In genomic region chr3:14429689-14430452, GRCh38 we compare ENCODE assay signal across 10 cellular contexts. TPM values are rescaled to one million over a fixed set of nuclear protein-coding genes. Genes with fewer than 3 reads are reported as not detected.
DNase-seq lines count a peak whose midpoint lies in the region; ATAC-seq, FAIRE-seq and TF ChIP-seq lines count a peak whose summit lies in the region.
"Had no signal": no experiment of that assay in that cellular context is flagged by ENCODE, and none has a peak within 500 bp of the region (broad histone marks: within the 10 kb centered on the region; RNA-seq: fewer than 3 reads in every experiment).

No MANE protein-coding gene starts in this region.

- H3K4ac ChIP-seq in mesenchymal stem cell (ENCODE audit: low read depth in 1 of 2, low read length in 2 of 2) = peak overlapping the region in 1 of 2 experiments; percentile 79

- intact Hi-C loops in HepG2 (cut with micrococcal nuclease; ENCODE audit: unreplicated experiment) (loop anchor here (2.0 kb wide), 1 partner anchor 27 kb away; the partner anchor contains the start of gene SLC6A6), right lobe of liver (cut with DNase I) (no loop called here)
- intact Hi-C loops in activated CD8-positive, alpha-beta T cell treated with anti-CD3 and anti-CD28 coated beads for 36 hours (cut with micrococcal nuclease) = no loop called here

- no peaks in the 10 kb centered on the region for H3K9me3 Mint-ChIP-seq in activated CD8-positive, alpha-beta T cell treated with anti-CD3 and anti-CD28 coated beads for 36 hours

- H3K36me3 ChIP-seq in HepG2 (replicated peaks in 1 of 2; ENCODE audit: control insufficient read depth in 1 of 2, insufficient read depth in 2 of 2, low read length in 2 of 2) = peaks cover 1 to 7% of the 10 kb centered on the region in 2 experiments; a peak in 2 of 5 replicates
- H3K36me3 ChIP-seq in right lobe of liver = no peaks in the 10 kb centered on the region
- peaks cover 3 to 74% of the 10 kb centered on the region in 2 experiments for H3K36me3 ChIP-seq in mesenchymal stem cell (ENCODE audit: control insufficient read depth in 1 of 2, insufficient read depth in 2 of 2, low read depth in 1 of 2, low read length in 2 of 2)
- H3K36me3 ChIP-seq: breast epithelium had no signal

- no peaks in the 10 kb centered on the region for H3K27me3 Mint-ChIP-seq in activated CD8-positive, alpha-beta T cell treated with anti-CD3 and anti-CD28 coated beads for 36 hours

- H2AFZ ChIP-seq in HepG2 (ENCODE audit: low read length) (no peak overlapping the region), mesenchymal stem cell (ENCODE audit: low read depth, low read length) (no peak overlapping the region)

- H2AK5ac ChIP-seq in mesenchymal stem cell (ENCODE audit: low read length, severe bottlenecking) = no peak overlapping the region

- H3K4me2 ChIP-seq in HepG2 (ENCODE audit: low read depth, low read length) (no peak overlapping the region), mesenchymal stem cell (ENCODE audit: low read length, poor library complexity, severe bottlenecking) (no peak overlapping the region)

- no peaks in the 10 kb centered on the region; the same call in 1 of the 2 replicates for H4K20me1 ChIP-seq in HepG2 (ENCODE audit: insufficient read depth, low read length)

- H4K8ac ChIP-seq in mesenchymal stem cell (ENCODE audit: low read length) = no peak overlapping the region

- peaks cover 94% of the 10 kb centered on the region for H3K4me1 Mint-ChIP-seq in activated CD8-positive, alpha-beta T cell treated with anti-CD3 and anti-CD28 coated beads for 36 hours (ENCODE audit: low read depth)

- no peak for TF ChIP-seq RAD21 in HepG2 (CRISPR knock-in tag; IDR thresholded peaks at IDR 0.05)

- H3K9me3 ChIP-seq in HepG2 (ENCODE audit: low read length) (no peaks in the 10 kb centered on the region), right lobe of liver (no peaks in the 10 kb centered on the region), mesenchymal stem cell (ENCODE audit: control insufficient read depth, low read length) (no peaks in the 10 kb centered on the region)
- H3K9me3 ChIP-seq: breast epithelium had no signal

- H3K79me1 ChIP-seq in mesenchymal stem cell (replicated peaks; ENCODE audit: low read length, poor library complexity, severe bottlenecking) = peaks cover 38% of the 10 kb centered on the region

- no TSS peak for BruUV-seq in HepG2 (replicated peaks; lab: Mats Ljungman, UMichigan)

- H3K79me2 ChIP-seq in HepG2 (ENCODE audit: insufficient read depth, low read length) = peaks cover 7% of the 10 kb centered on the region

- H3K9ac ChIP-seq in HepG2 (ENCODE audit: insufficient read depth, low read depth, low read length) (no peak overlapping the region), mesenchymal stem cell (ENCODE audit: low read length) (no peak overlapping the region)

- H3K36me3 Mint-ChIP-seq in activated CD8-positive, alpha-beta T cell treated with anti-CD3 and anti-CD28 coated beads for 36 hours (ENCODE audit: low read depth) = peaks cover 15% of the 10 kb centered on the region

- TF ChIP-seq EP300 in HepG2 (IDR thresholded peaks at IDR 0.05; ENCODE audit: low read depth in 2 of 2, low read length in 2 of 2) (no peak), HepG2 (CRISPR knock-in tag; IDR thresholded peaks at IDR 0.05; ENCODE audit: borderline replicate concordance) (no peak)

- H3K27ac ChIP-seq in HepG2 (ENCODE audit: extremely low read length, insufficient read depth, low read length) (no peak overlapping the region), right lobe of liver (no peak overlapping the region), mesenchymal stem cell (ENCODE audit: low read length, poor library complexity, severe bottlenecking) (no peak overlapping the region)

- TF ChIP-seq POLR2A in HepG2 (IDR thresholded peaks at IDR 0.05; ENCODE audit: insufficient read depth in 1 of 2, low read depth in 2 of 2, low read length in 2 of 2) (no peak), right lobe of liver (IDR thresholded peaks at IDR 0.05) (no peak), GM12891 (IDR thresholded peaks at IDR 0.05; ENCODE audit: low read depth, low read length) (no peak)

- no peak overlapping the region for H3K4me3 ChIP-seq in HepG2 (replicated peaks in 1 of 3; ENCODE audit: insufficient read depth in 1 of 3, low read depth in 2 of 3, low read length in 3 of 3)
- no peak overlapping the region for H3K4me3 ChIP-seq in right lobe of liver
- no peak overlapping the region for H3K4me3 ChIP-seq in mesenchymal stem cell (ENCODE audit: insufficient read depth in 1 of 2, low read depth in 1 of 2, low read length in 2 of 2)
- H3K4me3 ChIP-seq: breast epithelium had no signal

- no peak overlapping the region for H2BK12ac ChIP-seq in mesenchymal stem cell (ENCODE audit: low read length in 2 of 2)

- no peak overlapping the region for H3K23ac ChIP-seq in mesenchymal stem cell (ENCODE audit: low read length in 2 of 2)

- FAIRE-seq in HepG2 (lab: Jason Lieb, UNC) = no peak
- FAIRE-seq in GM12891 (lab: Jason Lieb, UNC) = no peak

- 96% methylated on average over 7 of the region's 8 CpGs for WGBS in HepG2 (ENCODE audit: low lambda C conversion rate)
- WGBS in right lobe of liver (ENCODE audit: insufficient coverage, low coverage, low lambda C conversion rate, missing lambda C conversion rate) = 65% methylated on average over 5 of the region's 8 CpGs
- WGBS in mesenchymal stem cell = 84% methylated on average over 8 of the region's 8 CpGs

- POLR2A ChIA-PET in HepG2 (lab: Yijun Ruan, JAX) = interaction anchor here (1.0 kb wide), 1 partner anchor 28 kb away, joined by 3 read pairs; the partner anchor contains the start of gene SLC6A6
- POLR2A ChIA-PET in activated CD8-positive, alpha-beta T cell treated with anti-CD3 and anti-CD28 coated beads for 36 hours (lab: Charles Lee) = interaction anchor here (1.1 to 12.2 kb wide), 5 partner anchors 9 to 251 kb away, joined by 3 to 112 read pairs (median 4); partner anchors contain the start of genes CCDC174, LSM3 and SLC6A6

- in situ Hi-C loops in HepG2 (cut with HindIII; ENCODE audit: extremely low pct_ligation_motif_present, low pct_unique_long_range_greater_than_20kb) = no loop called here

- H3K27me3 ChIP-seq in HepG2 (ENCODE audit: control insufficient read depth in 1 of 2, insufficient read depth in 2 of 2, low read length in 2 of 2) (no peaks in the 10 kb centered on the region), right lobe of liver (peaks cover 0 to 9% of the 10 kb centered on the region in 2 donors), mesenchymal stem cell (ENCODE audit: control insufficient read depth in 1 of 2, insufficient read depth in 1 of 2, low read length in 2 of 2) (no peaks in the 10 kb centered on the region)
- H3K27me3 ChIP-seq: breast epithelium had no signal

- H4K91ac ChIP-seq in mesenchymal stem cell (ENCODE audit: low read length) = peak overlapping the region; percentile 18

- no peak overlapping the region for H3K4me3 Mint-ChIP-seq in activated CD8-positive, alpha-beta T cell treated with anti-CD3 and anti-CD28 coated beads for 36 hours

- H2BK15ac ChIP-seq in mesenchymal stem cell (ENCODE audit: low read depth, poor library complexity, severe bottlenecking) = no peak overlapping the region

- peaks cover 57% of the 10 kb centered on the region for H3K4me1 ChIP-seq in HepG2 (ENCODE audit: insufficient read depth, low read length)
- H3K4me1 ChIP-seq in right lobe of liver = peaks cover 0 to 2% (median 0%) of the 10 kb centered on the region in 4 donors
- peaks cover 55% of the 10 kb centered on the region for H3K4me1 ChIP-seq in mesenchymal stem cell (ENCODE audit: control insufficient read depth, insufficient read depth, low read depth, low read length)

- peak overlapping the region; percentile 94 for H3K27ac Mint-ChIP-seq in activated CD8-positive, alpha-beta T cell treated with anti-CD3 and anti-CD28 coated beads for 36 hours

- no peak for ATAC-seq in HepG2
- ATAC-seq in right lobe of liver = no peak
- ATAC-seq in activated CD8-positive, alpha-beta T cell treated with anti-CD3 and anti-CD28 coated beads for 36 hours = no peak

- DNase-seq in HepG2 (ENCODE audit: low spot score) (no peak), right lobe of liver (no peak), mesenchymal stem cell (no peak), AG20443 (ENCODE audit: low spot score) (no peak), NCI-H2081 (lab: John Stamatoyannopoulos, UW) (no peak), EL (no peak), GM12891 (ENCODE audit: insufficient read length, low spot score) (no peak)
- no peak for DNase-seq in activated CD8-positive, alpha-beta T cell treated with anti-CD3 and anti-CD28 coated beads for 36 hours
- DNase-seq: activated CD8-positive, alpha-beta memory T cell treated with anti-CD3 and anti-CD28 coated beads, Interleukin-2, amount 50 U/mL, for 48 hours had no signal

- CTCF ChIA-PET in HepG2 (lab: Yijun Ruan, JAX; ENCODE audit: low intra/inter-chr PET ratio, low total read pairs) = no interaction called here
- CTCF ChIA-PET in activated CD8-positive, alpha-beta T cell treated with anti-CD3 and anti-CD28 coated beads for 36 hours (lab: Charles Lee) = interaction anchor here (1.0 to 1.4 kb wide), 2 partner anchors 9 to 13 kb away, joined by 3 read pairs; no protein-coding TSS in a partner anchor

- H3K18ac ChIP-seq in mesenchymal stem cell (ENCODE audit: low read depth in 1 of 2, low read length in 2 of 2) = peak overlapping the region; percentile 9 to 37

- H3K14ac ChIP-seq in mesenchymal stem cell (ENCODE audit: low read length in 2 of 2) = no peak overlapping the region

- peak overlapping the region; percentile 36 for H2BK120ac ChIP-seq in mesenchymal stem cell (ENCODE audit: low read depth, low read length)

- no peak overlapping the region for H2BK5ac ChIP-seq in mesenchymal stem cell (ENCODE audit: low read depth, low read length, poor library complexity, severe bottlenecking)

- TF ChIP-seq CTCF in HepG2 (CRISPR knock-in tag; IDR thresholded peaks at IDR 0.05) (no peak), right lobe of liver (IDR thresholded peaks at IDR 0.05) (no peak)
- TF ChIP-seq CTCF in activated CD8-positive, alpha-beta T cell treated with anti-CD3 and anti-CD28 coated beads for 36 hours (IDR thresholded peaks at IDR 0.05) = no peak

RNA-seq across cellular contexts. Expression of gene SLC6A6, which starts 27.5 kb away (rescaled TPM):
- 10.7 and 20.7 TPM in 2 replicates for total RNA-seq in HepG2 (2016; rRNA removed; fragmentation: Illumina TruSeq; extraction: Trizol)
- total RNA-seq in HepG2 (2016; cell fraction: cytosol; rRNA removed; fragmentation: Illumina TruSeq; extraction: Trizol; ENCODE audit: low read depth) = 8.8 and 11.0 TPM in 2 replicates
- total RNA-seq in HepG2 (2016; cell fraction: insoluble cytoplasmic fraction; rRNA removed; fragmentation: Illumina TruSeq; extraction: Trizol) = 8.8 and 20.3 TPM in 2 replicates
- total RNA-seq in HepG2 (2016; cell fraction: membrane; rRNA removed; fragmentation: Illumina TruSeq; extraction: Trizol) = 5.1 and 5.2 TPM in 2 replicates
- total RNA-seq in HepG2 (2016; cell fraction: nucleus; rRNA removed; fragmentation: Illumina TruSeq; extraction: Trizol) = 25.9 and 32.4 TPM in 2 replicates
- 14.1 and 15.4 TPM in 2 replicates for polyA plus RNA-seq in HepG2 (2011; rRNA removed)
- 8.6 and 9.7 TPM in 2 replicates for polyA plus RNA-seq in HepG2 (2011; cell fraction: cytosol; rRNA removed)
- polyA plus RNA-seq in HepG2 (2011; cell fraction: nucleus; rRNA removed) = 33.2 and 41.8 TPM in 2 replicates
- polyA plus RNA-seq in HepG2 (2012) = 10.9 and 13.7 TPM in 2 replicates
- 0.76 and 1.2 TPM in 2 replicates for polyA plus RNA-seq in HepG2 (2016; cell fraction: cytosol; fragmentation: Illumina TruSeq; extraction: Trizol; ENCODE audit: low read depth)
- 5.9 and 6.8 TPM in 2 replicates for polyA plus RNA-seq in HepG2 (2016; cell fraction: insoluble cytoplasmic fraction; fragmentation: Illumina TruSeq; extraction: Trizol; ENCODE audit: low read depth)
- polyA plus RNA-seq in HepG2 (2016; cell fraction: membrane; fragmentation: Illumina TruSeq; extraction: Trizol; ENCODE audit: low read depth) = 1.5 and 1.7 TPM in 2 replicates
- 35.4 and 36.8 TPM in 2 replicates for polyA plus RNA-seq in HepG2 (2016; cell fraction: nucleus; fragmentation: Illumina TruSeq; extraction: Trizol; ENCODE audit: insufficient read depth, low read depth)
- polyA minus RNA-seq in HepG2 (2011; rRNA and poly(A)+ RNA removed; ENCODE audit: low replicate concordance) = 52.1 and 83.7 TPM in 2 replicates
- polyA minus RNA-seq in HepG2 (2011; cell fraction: cytosol; rRNA and poly(A)+ RNA removed) = 14.3 and 18.8 TPM in 2 replicates
- 28.2 and 33.0 TPM in 2 replicates for polyA minus RNA-seq in HepG2 (2011; cell fraction: nucleus; rRNA and poly(A)+ RNA removed)
- 1 to 10 TPM; 1.5 to 8.2 (median 4.1) TPM for total RNA-seq in right lobe of liver
- total RNA-seq in activated CD8-positive, alpha-beta T cell treated with anti-CD3 and anti-CD28 coated beads for 36 hours = 10 to 100 TPM; 43.4 to 48.8 TPM
- polyA plus RNA-seq in mesenchymal stem cell (2013, experiment 1 of 2) = 34.8 TPM
- 33.8 TPM for polyA plus RNA-seq in mesenchymal stem cell (2013, experiment 2 of 2)
- 10.0 TPM for polyA plus RNA-seq in GM12891 (2012; ENCODE audit: low read depth, missing spikeins)
